ENCODE assay signal across 21 cellular contexts in genomic region chr13:40468227-40468838, GRCh38.
A peak's percentile ranks its signal among the peaks of the same experiment; 100 is the strongest.
DNase-seq lines count a peak whose midpoint lies in the region; ATAC-seq lines count a peak whose summit lies in the region.
"Had no signal": no experiment of that assay in that cellular context is flagged by ENCODE, and none has a peak within 500 bp of the region (broad histone marks: within the 10 kb centered on the region; RNA-seq: fewer than 3 reads in every experiment).

No MANE protein-coding gene starts in this region.

- no peak overlapping the region for H3K4me3 Mint-ChIP-seq in activated naive CD8-positive, alpha-beta T cell treated with anti-CD3 and anti-CD28 coated beads, Interleukin-2, amount 50 U/mL, for 24 hours
- H3K4me3 Mint-ChIP-seq in activated naive CD8-positive, alpha-beta T cell treated with anti-CD3 and anti-CD28 coated beads for 36 hours: no peak overlapping the region
- H3K4me3 Mint-ChIP-seq in activated T-helper 17 cell treated with anti-CD3 and anti-CD28 coated beads, Interleukin-2, amount 50 U/mL, for 72 hours: no peak overlapping the region
- H3K4me3 Mint-ChIP-seq: CD14-positive monocyte; CD4-positive, alpha-beta memory T cell; CD8-positive, alpha-beta memory T cell had no signal

- no peak for ATAC-seq in activated naive CD8-positive, alpha-beta T cell treated with anti-CD3 and anti-CD28 coated beads, Interleukin-2, amount 50 U/mL, for 24 hours
- ATAC-seq in activated T-helper 17 cell treated with anti-CD3 and anti-CD28 coated beads, Interleukin-2, amount 50 U/mL, for 72 hours (replicated peaks): no peak
- ATAC-seq in HG02840 (IDR thresholded peaks at IDR 0.05; ENCODE audit: low FRiP score, unreplicated experiment): no peak
- ATAC-seq: A549 had no signal

- no peaks in the 10 kb centered on the region for H3K27me3 Mint-ChIP-seq in activated naive CD8-positive, alpha-beta T cell treated with anti-CD3 and anti-CD28 coated beads, Interleukin-2, amount 50 U/mL, for 24 hours
- H3K27me3 Mint-ChIP-seq in activated naive CD8-positive, alpha-beta T cell treated with anti-CD3 and anti-CD28 coated beads for 36 hours: no peaks in the 10 kb centered on the region
- H3K27me3 Mint-ChIP-seq in activated T-helper 17 cell treated with anti-CD3 and anti-CD28 coated beads, Interleukin-2, amount 50 U/mL, for 72 hours: no peaks in the 10 kb centered on the region
- H3K27me3 Mint-ChIP-seq: CD4-positive, alpha-beta memory T cell; CD4-positive, CD25-positive, alpha-beta regulatory T cell; CD8-positive, alpha-beta memory T cell had no signal

- peaks cover 14% of the 10 kb centered on the region for H3K4me1 Mint-ChIP-seq in activated naive CD8-positive, alpha-beta T cell treated with anti-CD3 and anti-CD28 coated beads, Interleukin-2, amount 50 U/mL, for 24 hours
- H3K4me1 Mint-ChIP-seq in activated naive CD8-positive, alpha-beta T cell treated with anti-CD3 and anti-CD28 coated beads for 36 hours: peaks cover 8% of the 10 kb centered on the region
- peaks cover 10% of the 10 kb centered on the region for H3K4me1 Mint-ChIP-seq in activated T-helper 17 cell treated with anti-CD3 and anti-CD28 coated beads, Interleukin-2, amount 50 U/mL, for 72 hours
- H3K4me1 Mint-ChIP-seq: CD14-positive monocyte had no signal

- no peaks in the 10 kb centered on the region for H3K9me3 Mint-ChIP-seq in activated naive CD8-positive, alpha-beta T cell treated with anti-CD3 and anti-CD28 coated beads, Interleukin-2, amount 50 U/mL, for 24 hours
- H3K9me3 Mint-ChIP-seq in activated naive CD8-positive, alpha-beta T cell treated with anti-CD3 and anti-CD28 coated beads for 36 hours: no peaks in the 10 kb centered on the region
- no peaks in the 10 kb centered on the region for H3K9me3 Mint-ChIP-seq in activated T-helper 17 cell treated with anti-CD3 and anti-CD28 coated beads, Interleukin-2, amount 50 U/mL, for 72 hours
- H3K9me3 Mint-ChIP-seq: CD8-positive, alpha-beta memory T cell had no signal

- H3K27ac Mint-ChIP-seq in activated naive CD8-positive, alpha-beta T cell treated with anti-CD3 and anti-CD28 coated beads, Interleukin-2, amount 50 U/mL, for 24 hours: peak overlapping the region; percentile 9
- H3K27ac Mint-ChIP-seq in activated naive CD8-positive, alpha-beta T cell treated with anti-CD3 and anti-CD28 coated beads for 36 hours: no peak overlapping the region
- peak overlapping the region; percentile 9 for H3K27ac Mint-ChIP-seq in activated T-helper 17 cell treated with anti-CD3 and anti-CD28 coated beads, Interleukin-2, amount 50 U/mL, for 72 hours
- H3K27ac Mint-ChIP-seq: CD14-positive monocyte had no signal

- no peak for DNase-seq in activated naive CD8-positive, alpha-beta T cell treated with anti-CD3 and anti-CD28 coated beads, Interleukin-2, amount 50 U/mL, for 24 hours
- no peak for DNase-seq in activated naive CD8-positive, alpha-beta T cell treated with anti-CD3 and anti-CD28 coated beads for 36 hours
- DNase-seq in NCI-H1694 treated with DMSO at 0.1 percent for 48 hours (lab: John Stamatoyannopoulos, UW): no peak
- DNase-seq: AML-193; BE2C; C1 segment of cervical spinal cord; CD4-positive, alpha-beta memory T cell; CD4-positive, CD25-positive, alpha-beta regulatory T cell; CD8-positive, alpha-beta memory T cell; COR-L47; DMS 273 treated with DMSO at 0.1 percent for 48 hours; DMS153; DMS53; DMS79; DND-41; EL; GF-D8 had no signal

- peaks cover 6% of the 10 kb centered on the region for H3K36me3 Mint-ChIP-seq in activated naive CD8-positive, alpha-beta T cell treated with anti-CD3 and anti-CD28 coated beads, Interleukin-2, amount 50 U/mL, for 24 hours (ENCODE audit: low read depth)
- H3K36me3 Mint-ChIP-seq in activated naive CD8-positive, alpha-beta T cell treated with anti-CD3 and anti-CD28 coated beads for 36 hours: no peaks in the 10 kb centered on the region
- no peaks in the 10 kb centered on the region for H3K36me3 Mint-ChIP-seq in activated T-helper 17 cell treated with anti-CD3 and anti-CD28 coated beads, Interleukin-2, amount 50 U/mL, for 72 hours (ENCODE audit: low read depth)
- H3K36me3 Mint-ChIP-seq: CD14-positive monocyte; CD4-positive, alpha-beta memory T cell; CD8-positive, alpha-beta memory T cell had no signal
